ENCODE assay signal across 9 cellular contexts in genomic region chr9:89442501-89442978, GRCh38. TPM values are rescaled to one million over a fixed set of nuclear protein-coding genes. Genes with fewer than 3 reads are reported as not detected.
DNase-seq lines count a peak whose midpoint lies in the region; ATAC-seq and TF ChIP-seq lines count a peak whose summit lies in the region.
"Had no signal": no experiment of that assay in that cellular context is flagged by ENCODE, and none has a peak within 500 bp of the region (broad histone marks: within the 10 kb centered on the region; RNA-seq: fewer than 3 reads in every experiment).

No MANE protein-coding gene starts in this region.

- intact Hi-C loops in activated B cell treated with CpG ODN at 0.5 μM for 24 hours (cut with micrococcal nuclease), result no loop called here

- H3K9me3 ChIP-seq in WERI-Rb-1 (ENCODE audit: severe bottlenecking), result no peaks in the 10 kb centered on the region

- CTCF ChIA-PET in activated CD8-positive, alpha-beta memory T cell treated with anti-CD3 and anti-CD28 coated beads, Interleukin-2, amount 10 ng/mL, durations not matched to agents 7 days and 5 days (lab: Charles Lee), result interaction anchor here (0.8 to 3.2 kb wide), 4 partner anchors 13 to 94 kb away, joined by 3 to 10 read pairs (median 6); no protein-coding TSS in a partner anchor
- CTCF ChIA-PET in activated B cell treated with CpG ODN at 0.5 μM for 24 hours (lab: Charles Lee) (interaction anchor here (3.2 kb wide), 1 partner anchor 107 kb away, joined by 17 read pairs; no protein-coding TSS in a partner anchor), WTC11 (lab: Charles Lee) (interaction anchor here (4.5 kb wide), 1 partner anchor 13 kb away, joined by 24 read pairs; no protein-coding TSS in a partner anchor)

- peaks cover 38% of the 10 kb centered on the region for H3K36me3 Mint-ChIP-seq in activated CD8-positive, alpha-beta memory T cell treated with anti-CD3 and anti-CD28 coated beads, Interleukin-2, amount 10 ng/mL, durations not matched to agents 7 days and 5 days
- H3K36me3 Mint-ChIP-seq in activated B cell treated with CpG ODN at 0.5 μM for 24 hours (ENCODE audit: low read depth) (peaks cover 18% of the 10 kb centered on the region), WTC11 (peaks cover 3% of the 10 kb centered on the region; the same call in 1 of the 2 replicates)

- TF ChIP-seq CTCF in activated B cell treated with CpG ODN at 0.5 μM for 24 hours (IDR thresholded peaks at IDR 0.05) (no peak), WERI-Rb-1 (IDR thresholded peaks at IDR 0.05; ENCODE audit: low read depth, low read length) (no peak), WTC11 (IDR thresholded peaks at IDR 0.05) (no peak)

- no peaks in the 10 kb centered on the region for H3K36me3 ChIP-seq in WERI-Rb-1

- H3K4me3 ChIP-seq in WERI-Rb-1 (ENCODE audit: low read depth, low read length), result no peak overlapping the region

- H3K27me3 Mint-ChIP-seq in activated CD8-positive, alpha-beta memory T cell treated with anti-CD3 and anti-CD28 coated beads, Interleukin-2, amount 10 ng/mL, durations not matched to agents 7 days and 5 days, result no peaks in the 10 kb centered on the region
- H3K27me3 Mint-ChIP-seq in activated B cell treated with CpG ODN at 0.5 μM for 24 hours (no peaks in the 10 kb centered on the region), WTC11 (ENCODE audit: low read depth) (no peaks in the 10 kb centered on the region; the same call in 1 of the 2 replicates)

- no peak overlapping the region for H3K27ac ChIP-seq in WERI-Rb-1

- peaks cover 90% of the 10 kb centered on the region for H3K4me1 Mint-ChIP-seq in activated CD8-positive, alpha-beta memory T cell treated with anti-CD3 and anti-CD28 coated beads, Interleukin-2, amount 10 ng/mL, durations not matched to agents 7 days and 5 days
- H3K4me1 Mint-ChIP-seq in activated B cell treated with CpG ODN at 0.5 μM for 24 hours (peaks cover 81% of the 10 kb centered on the region), WTC11 (peaks cover 62% of the 10 kb centered on the region)

- ATAC-seq in activated CD8-positive, alpha-beta memory T cell treated with anti-CD3 and anti-CD28 coated beads, Interleukin-2, amount 10 ng/mL, durations not matched to agents 7 days and 5 days, result no peak
- peak; percentile 41 for ATAC-seq in HG02884 (IDR thresholded peaks at IDR 0.05; ENCODE audit: unreplicated experiment)
- peak; percentile 59 for ATAC-seq in activated B cell treated with CpG ODN at 0.5 μM for 24 hours (ENCODE audit: low read depth)
- peak; percentile 15 for ATAC-seq in stimulated activated naive CD8-positive, alpha-beta T cell treated with anti-CD3 and anti-CD28 coated beads, Interleukin-15, Interleukin-2, amounts not matched to agents 100 U/mL and 50 U/mL, for 24 hours
- ATAC-seq in WTC11, result no peak

- DNase-seq in activated CD8-positive, alpha-beta memory T cell treated with anti-CD3 and anti-CD28 coated beads, Interleukin-2, amount 10 ng/mL, durations not matched to agents 7 days and 5 days, result no peak
- no peak for DNase-seq in activated CD8-positive, alpha-beta memory T cell treated with anti-CD3 and anti-CD28 coated beads for 24 hours
- DNase-seq in activated B cell treated with CpG ODN at 0.5 μM for 24 hours, result no peak
- DNase-seq in stimulated activated naive CD8-positive, alpha-beta T cell treated with anti-CD3 and anti-CD28 coated beads, Interleukin-15, Interleukin-2, amounts not matched to agents 100 U/mL and 50 U/mL, for 24 hours, result no peak
- no peak for DNase-seq in WERI-Rb-1
- DNase-seq in COR-L47 (lab: John Stamatoyannopoulos, UW), result no peak
- no peak for DNase-seq in WTC11 (ENCODE audit: low spot score)
- DNase-seq: NCI-H2227 treated with DMSO at 0.1 percent for 48 hours had no signal

- POLR2A ChIA-PET in activated B cell treated with CpG ODN at 0.5 μM for 24 hours (lab: Charles Lee), result interaction anchor here (0.7 to 1.2 kb wide), 2 partner anchors 53 to 80 kb away, joined by 3 to 4 read pairs; no protein-coding TSS in a partner anchor
- POLR2A ChIA-PET in WTC11 (lab: Charles Lee), result no interaction called here

- H3K27ac Mint-ChIP-seq in activated CD8-positive, alpha-beta memory T cell treated with anti-CD3 and anti-CD28 coated beads, Interleukin-2, amount 10 ng/mL, durations not matched to agents 7 days and 5 days, result peak overlapping the region; percentile 60
- H3K27ac Mint-ChIP-seq in activated B cell treated with CpG ODN at 0.5 μM for 24 hours (peak overlapping the region; percentile 65), WTC11 (no peak overlapping the region)

- no peaks in the 10 kb centered on the region for H3K27me3 ChIP-seq in WERI-Rb-1 (ENCODE audit: insufficient read depth, low read depth, severe bottlenecking)

- no peaks in the 10 kb centered on the region for H3K9me3 Mint-ChIP-seq in activated CD8-positive, alpha-beta memory T cell treated with anti-CD3 and anti-CD28 coated beads, Interleukin-2, amount 10 ng/mL, durations not matched to agents 7 days and 5 days (ENCODE audit: low read depth)
- no peaks in the 10 kb centered on the region for H3K9me3 Mint-ChIP-seq in activated B cell treated with CpG ODN at 0.5 μM for 24 hours
- H3K9me3 Mint-ChIP-seq in WTC11, result no peaks in the 10 kb centered on the region

- H3K4me3 Mint-ChIP-seq in activated CD8-positive, alpha-beta memory T cell treated with anti-CD3 and anti-CD28 coated beads, Interleukin-2, amount 10 ng/mL, durations not matched to agents 7 days and 5 days, result no peak overlapping the region
- peak overlapping the region; percentile 67 for H3K4me3 Mint-ChIP-seq in activated B cell treated with CpG ODN at 0.5 μM for 24 hours
- no peak overlapping the region for H3K4me3 Mint-ChIP-seq in WTC11

TF ChIP-seq in WTC11, 78 proteins besides CTCF, POLR2A, EP300 and RAD21 (continues in another document):
- TF ChIP-seq, protein P1, sequence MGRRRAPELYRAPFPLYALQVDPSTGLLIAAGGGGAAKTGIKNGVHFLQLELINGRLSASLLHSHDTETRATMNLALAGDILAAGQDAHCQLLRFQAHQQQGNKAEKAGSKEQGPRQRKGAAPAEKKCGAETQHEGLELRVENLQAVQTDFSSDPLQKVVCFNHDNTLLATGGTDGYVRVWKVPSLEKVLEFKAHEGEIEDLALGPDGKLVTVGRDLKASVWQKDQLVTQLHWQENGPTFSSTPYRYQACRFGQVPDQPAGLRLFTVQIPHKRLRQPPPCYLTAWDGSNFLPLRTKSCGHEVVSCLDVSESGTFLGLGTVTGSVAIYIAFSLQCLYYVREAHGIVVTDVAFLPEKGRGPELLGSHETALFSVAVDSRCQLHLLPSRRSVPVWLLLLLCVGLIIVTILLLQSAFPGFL (CRISPR knock-in tag; IDR thresholded peaks at IDR 0.05; ENCODE audit: borderline replicate concordance), result no peak
- TF ChIP-seq ZMAT4 (CRISPR knock-in tag; IDR thresholded peaks at IDR 0.05) (no peak), ZNF423 (CRISPR knock-in tag; IDR thresholded peaks at IDR 0.05) (no peak), ARID4B (CRISPR knock-in tag; IDR thresholded peaks at IDR 0.05; ENCODE audit: borderline replicate concordance) (no peak), NFE2L1 (CRISPR knock-in tag; IDR thresholded peaks at IDR 0.05) (no peak)
- TF ChIP-seq, protein P2, sequence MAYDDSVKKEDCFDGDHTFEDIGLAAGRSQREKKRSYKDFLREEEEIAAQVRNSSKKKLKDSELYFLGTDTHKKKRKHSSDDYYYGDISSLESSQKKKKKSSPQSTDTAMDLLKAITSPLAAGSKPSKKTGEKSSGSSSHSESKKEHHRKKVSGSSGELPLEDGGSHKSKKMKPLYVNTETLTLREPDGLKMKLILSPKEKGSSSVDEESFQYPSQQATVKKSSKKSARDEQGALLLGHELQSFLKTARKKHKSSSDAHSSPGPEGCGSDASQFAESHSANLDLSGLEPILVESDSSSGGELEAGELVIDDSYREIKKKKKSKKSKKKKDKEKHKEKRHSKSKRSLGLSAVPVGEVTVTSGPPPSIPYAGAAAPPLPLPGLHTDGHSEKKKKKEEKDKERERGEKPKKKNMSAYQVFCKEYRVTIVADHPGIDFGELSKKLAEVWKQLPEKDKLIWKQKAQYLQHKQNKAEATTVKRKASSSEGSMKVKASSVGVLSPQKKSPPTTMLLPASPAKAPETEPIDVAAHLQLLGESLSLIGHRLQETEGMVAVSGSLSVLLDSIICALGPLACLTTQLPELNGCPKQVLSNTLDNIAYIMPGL (CRISPR knock-in tag; IDR thresholded peaks at IDR 0.05), result no peak

RNA-seq across cellular contexts. Expression of gene SEMA4D, which starts 55.4 kb away (rescaled TPM):
- 100 to 1,000 TPM; 408 to 525 TPM for total RNA-seq in activated CD8-positive, alpha-beta memory T cell treated with anti-CD3 and anti-CD28 coated beads, Interleukin-2, amount 10 ng/mL, durations not matched to agents 7 days and 5 days
- total RNA-seq in activated B cell treated with CpG ODN at 0.5 μM for 24 hours, result 68.0 and 79.7 TPM in 2 replicates
- 60.5 to 67.8 TPM (median 65.2 TPM) in 3 replicates for total RNA-seq in WTC11 (2021)

Comparison
In these comparisons a context has a peak if more than half of its experiments do, and no peak if none do; other contexts are left out.
1. ATAC-seq: peak in HG02884 (single experiment), activated B cell treated with CpG ODN at 0.5 μM for 24 hours (single experiment) and stimulated activated naive CD8-positive, alpha-beta T cell treated with anti-CD3 and anti-CD28 coated beads, Interleukin-15, Interleukin-2, amounts not matched to agents 100 U/mL and 50 U/mL, for 24 hours (single experiment); none in activated CD8-positive, alpha-beta memory T cell treated with anti-CD3 and anti-CD28 coated beads, Interleukin-2, amount 10 ng/mL, durations not matched to agents 7 days and 5 days (single experiment) and WTC11 (single experiment).